11 cellular contexts compared by ENCODE assay signal in the genomic region with DNA sequence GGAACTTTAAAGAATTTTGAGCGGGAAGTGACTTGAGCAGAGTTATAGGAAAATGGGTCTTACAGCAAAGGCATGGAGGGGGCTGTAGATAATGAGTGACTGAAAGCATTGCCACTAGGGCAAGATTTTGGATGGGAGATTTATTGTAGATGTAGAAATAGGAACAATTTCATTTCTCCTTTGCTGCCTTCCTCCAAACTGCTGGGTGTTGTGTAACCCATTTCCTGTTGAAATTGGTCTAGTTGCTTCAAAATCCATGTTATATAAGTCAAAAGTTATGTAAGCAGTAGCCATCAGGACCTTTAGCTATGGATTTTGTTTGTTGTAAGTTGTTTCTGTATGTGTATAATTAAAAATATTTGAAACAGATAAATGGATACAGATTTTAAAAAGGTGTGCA. TPM values are rescaled to one million over a fixed set of nuclear protein-coding genes. Genes with fewer than 3 reads are reported as not detected.
DNase-seq lines count a peak whose midpoint lies in the region; ATAC-seq and TF ChIP-seq lines count a peak whose summit lies in the region.
"Had no signal": no experiment of that assay in that cellular context is flagged by ENCODE, and none has a peak within 500 bp of the region (broad histone marks: within the 10 kb centered on the region; RNA-seq: fewer than 3 reads in every experiment).

No MANE protein-coding gene starts in this region.

- peaks cover 100% of the 10 kb centered on the region for H3K79me2 ChIP-seq in OCI-LY7 (ENCODE audit: insufficient read depth, low read depth, low read length)

- no TSS peak for BruUV-seq in OCI-LY7 (replicated peaks; lab: Mats Ljungman, UMichigan)

- H3K9ac ChIP-seq in skeletal muscle satellite cell (ENCODE audit: low read depth, low read length), result no peak overlapping the region

- no peaks in the 10 kb centered on the region for H3K27me3 ChIP-seq in skeletal muscle satellite cell (ENCODE audit: control insufficient read depth, insufficient read depth, low read length)

- H3K4me3 ChIP-seq in OCI-LY7 (ENCODE audit: low read depth, low read length, poor library complexity, severe bottlenecking) (no peak overlapping the region), skeletal muscle satellite cell (ENCODE audit: low read length) (no peak overlapping the region)

- DNase-seq in activated T-cell treated with anti-CD3 and anti-CD28 coated beads, Interleukin-2, amount 50 U/mL, for 24 hours, result no peak
- DNase-seq in activated T-cell treated with anti-CD3 and anti-CD28 coated beads for 4 hours (no peak), OCI-LY7 (ENCODE audit: low spot score) (peak; percentile 17), fibroblast of gingiva (ENCODE audit: low read depth) (peak; percentile 33), GM10248 (ENCODE audit: extremely low spot score) (no peak)
- no peak for DNase-seq in stimulated activated CD4-positive, alpha-beta T cell treated with anti-CD3 and anti-CD28 coated beads, Interleukin-4, amount 100 ng/mL, for 24 hours
- DNase-seq: activated T-cell treated with anti-CD3 and anti-CD28 coated beads, Interleukin-2, amount 50 U/mL, for 4 hours; endodermal cell; NCI-H2227 treated with DMSO at 0.1 percent for 48 hours had no signal

- peaks cover 61% of the 10 kb centered on the region for H4K20me1 ChIP-seq in OCI-LY7 (ENCODE audit: insufficient read depth, low read length)

- H2AFZ ChIP-seq in OCI-LY7 (ENCODE audit: low read length), result no peak overlapping the region

- H3K4me1 ChIP-seq in OCI-LY7 (ENCODE audit: insufficient read depth, low read length, poor library complexity, severe bottlenecking) (peaks cover 40% of the 10 kb centered on the region), skeletal muscle satellite cell (ENCODE audit: control insufficient read depth, insufficient read depth, low read length) (peaks cover 13% of the 10 kb centered on the region)

- peak overlapping the region; percentile 36 for H3K4me2 ChIP-seq in OCI-LY7 (ENCODE audit: low read length)
- H3K4me2 ChIP-seq in skeletal muscle satellite cell (ENCODE audit: low read length), result peak overlapping the region; percentile 44

- H3K36me3 ChIP-seq in OCI-LY7 (ENCODE audit: insufficient read depth, low read length) (peaks cover 98% of the 10 kb centered on the region), skeletal muscle satellite cell (ENCODE audit: insufficient read depth, low read length) (peaks cover 26% of the 10 kb centered on the region)

- H3K27me3 Mint-ChIP-seq in activated T-cell treated with anti-CD3 and anti-CD28 coated beads, Interleukin-2, amount 50 U/mL, for 24 hours, result no peaks in the 10 kb centered on the region

- ATAC-seq in HG03097 (IDR thresholded peaks at IDR 0.05; ENCODE audit: low FRiP score, unreplicated experiment), result no peak
- ATAC-seq: activated T-cell treated with anti-CD3 and anti-CD28 coated beads, Interleukin-2, amount 50 U/mL, for 4 hours had no signal

- H3K27ac ChIP-seq in OCI-LY7 (ENCODE audit: low read depth, low read length, poor library complexity, severe bottlenecking), result peak overlapping the region; percentile 6

- no peaks in the 10 kb centered on the region for H3K9me3 ChIP-seq in OCI-LY7 (ENCODE audit: low read length)
- H3K9me3 ChIP-seq in skeletal muscle satellite cell (replicated peaks; ENCODE audit: low read length), result no peaks in the 10 kb centered on the region

- CTCF ChIA-PET in OCI-LY7 (lab: Charles Lee; ENCODE audit: unreplicated experiment), result no interaction called here
- CTCF ChIA-PET in GM10248 (lab: Yijun Ruan, JAX), result interaction anchor here (1.4 to 3.6 kb wide), 3 partner anchors 8 to 14 kb away, joined by 5 to 13 read pairs (median 7); a partner anchor contains a TSS

- intact Hi-C loops in OCI-LY7 (cut with micrococcal nuclease; ENCODE audit: unreplicated experiment), result no loop called here

- peak overlapping the region; percentile 74 for H3K27ac Mint-ChIP-seq in activated T-cell treated with anti-CD3 and anti-CD28 coated beads, Interleukin-2, amount 50 U/mL, for 24 hours
- H3K27ac Mint-ChIP-seq: endodermal cell had no signal

- no peak overlapping the region for H3K4me3 Mint-ChIP-seq in activated T-cell treated with anti-CD3 and anti-CD28 coated beads, Interleukin-2, amount 50 U/mL, for 24 hours
- H3K4me3 Mint-ChIP-seq: activated T-cell treated with anti-CD3 and anti-CD28 coated beads, Interleukin-2, amount 50 U/mL, for 4 hours; endodermal cell had no signal

- no peaks in the 10 kb centered on the region for H3K9me3 Mint-ChIP-seq in activated T-cell treated with anti-CD3 and anti-CD28 coated beads, Interleukin-2, amount 50 U/mL, for 24 hours
- H3K9me3 Mint-ChIP-seq: activated T-cell treated with anti-CD3 and anti-CD28 coated beads, Interleukin-2, amount 50 U/mL, for 4 hours; endodermal cell had no signal

- peaks cover 77% of the 10 kb centered on the region for H3K36me3 Mint-ChIP-seq in activated T-cell treated with anti-CD3 and anti-CD28 coated beads, Interleukin-2, amount 50 U/mL, for 24 hours (ENCODE audit: low read depth)

- POLR2A ChIA-PET in OCI-LY7 (lab: Charles Lee) (interaction anchor here (1.0 kb wide), 2 partner anchors 13 to 14 kb away, joined by 4 to 11 read pairs; a partner anchor contains a TSS), GM10248 (lab: Yijun Ruan, JAX) (interaction anchor here (0.6 to 0.9 kb wide), 2 partner anchors 11 to 465 kb away, joined by 3 to 6 read pairs; a partner anchor contains a TSS)

- TF ChIP-seq CTCF in OCI-LY7 (conservative IDR thresholded peaks at IDR 0.05; ENCODE audit: low read length), result no peak
- no peak for TF ChIP-seq CTCF in GM10248 (IDR thresholded peaks at IDR 0.05; ENCODE audit: control extremely low read depth, extremely low read depth, low read depth, missing control alignments)

- no peaks in the 10 kb centered on the region for H3K9me2 ChIP-seq in OCI-LY7 (ENCODE audit: insufficient read depth, low read length)

- H3K4me1 Mint-ChIP-seq in activated T-cell treated with anti-CD3 and anti-CD28 coated beads, Interleukin-2, amount 50 U/mL, for 24 hours (ENCODE audit: low read depth), result peaks cover 87% of the 10 kb centered on the region

RNA-seq across cellular contexts. Expression of a gene that starts 11.1 kb away (rescaled TPM):
- total RNA-seq in OCI-LY7 (2014; rRNA removed; shearing (Covaris generic)), result 60.5 and 72.8 TPM in 2 replicates
- total RNA-seq in OCI-LY7 (2022), result 245 and 256 TPM in 2 replicates
- 112 and 115 TPM in 2 replicates for total RNA-seq in skeletal muscle satellite cell (2012; rRNA removed)

RNA-seq across cellular contexts. Expression of a gene that starts 13.3 kb away (rescaled TPM):
- 48.8 and 58.7 TPM in 2 replicates for total RNA-seq in OCI-LY7 (2014; rRNA removed; shearing (Covaris generic))
- 171 and 203 TPM in 2 replicates for total RNA-seq in OCI-LY7 (2022)
- 17.0 and 17.7 TPM in 2 replicates for total RNA-seq in skeletal muscle satellite cell (2012; rRNA removed)

Comparison
In these comparisons a context has a peak if more than half of its experiments do, and no peak if none do; other contexts are left out.
1. DNase-seq: peak in OCI-LY7 (single experiment) and fibroblast of gingiva (single experiment); none in activated T-cell treated with anti-CD3 and anti-CD28 coated beads, Interleukin-2, amount 50 U/mL, for 24 hours (single experiment), activated T-cell treated with anti-CD3 and anti-CD28 coated beads for 4 hours (single experiment), GM10248 (single experiment) and stimulated activated CD4-positive, alpha-beta T cell treated with anti-CD3 and anti-CD28 coated beads, Interleukin-4, amount 100 ng/mL, for 24 hours (single experiment).